ENCODE assay signal across 10 cellular contexts in genomic region chr9:134375011-134375390, GRCh38. TPM values are rescaled to one million over a fixed set of nuclear protein-coding genes. Genes with fewer than 3 reads are reported as not detected.
DNase-seq lines count a peak whose midpoint lies in the region; ATAC-seq and TF ChIP-seq lines count a peak whose summit lies in the region.
"Had no signal": no experiment of that assay in that cellular context is flagged by ENCODE, and none has a peak within 500 bp of the region (broad histone marks: within the 10 kb centered on the region; RNA-seq: fewer than 3 reads in every experiment).

No MANE protein-coding gene starts in this region.

- H3K23me2 ChIP-seq in H9 (ENCODE audit: insufficient read length, low read depth, low read length, poor library complexity, severe bottlenecking): no peaks in the 10 kb centered on the region

- H3K27ac Mint-ChIP-seq in H9 (peak overlapping the region; percentile 13 to 89 (median 65); a peak in 4 of 7 replicates), chondrocyte (ENCODE audit: unreplicated experiment) (peak overlapping the region; percentile 60)
- no peak overlapping the region for H3K27ac Mint-ChIP-seq in activated CD8-positive, alpha-beta T cell treated with anti-CD3 and anti-CD28 coated beads for 36 hours
- H3K27ac Mint-ChIP-seq: activated CD4-positive, alpha-beta memory T cell treated with anti-CD3 and anti-CD28 coated beads for 36 hours had no signal

- H3K4me3 Mint-ChIP-seq in H9 (no peak overlapping the region), chondrocyte (ENCODE audit: unreplicated experiment) (peak overlapping the region; percentile 13)
- H3K4me3 Mint-ChIP-seq in activated CD8-positive, alpha-beta T cell treated with anti-CD3 and anti-CD28 coated beads for 36 hours: no peak overlapping the region
- H3K4me3 Mint-ChIP-seq: activated CD4-positive, alpha-beta memory T cell treated with anti-CD3 and anti-CD28 coated beads for 36 hours had no signal

- H3K9me3 Mint-ChIP-seq in H9 (no peaks in the 10 kb centered on the region), chondrocyte (ENCODE audit: low read depth) (no peaks in the 10 kb centered on the region)
- H3K9me3 Mint-ChIP-seq in activated CD8-positive, alpha-beta T cell treated with anti-CD3 and anti-CD28 coated beads for 36 hours: no peaks in the 10 kb centered on the region
- H3K9me3 Mint-ChIP-seq: activated CD4-positive, alpha-beta memory T cell treated with anti-CD3 and anti-CD28 coated beads for 36 hours had no signal

- H3K14ac ChIP-seq in H9 (ENCODE audit: insufficient read depth, low read length): no peak overlapping the region

- no peaks in the 10 kb centered on the region; the same call in 1 of the 2 replicates for H3K79me2 ChIP-seq in H9 (ENCODE audit: insufficient read depth, low read length)

- no peak overlapping the region for H4K5ac ChIP-seq in H9 (ENCODE audit: insufficient read length, low read depth, low read length)

- no peak overlapping the region for H3K4me2 ChIP-seq in H9 (ENCODE audit: insufficient read depth, insufficient read length, low read length)

- no peak overlapping the region for H3K27ac ChIP-seq in H9 (ENCODE audit: insufficient read length, low read depth, low read length)

- no peaks in the 10 kb centered on the region for H3K79me1 ChIP-seq in H9 (ENCODE audit: insufficient read depth, low read depth, low read length, poor library complexity, severe bottlenecking)

- no peaks in the 10 kb centered on the region for H3K27me3 Mint-ChIP-seq in H9 (ENCODE audit: low read depth)
- no peaks in the 10 kb centered on the region for H3K27me3 Mint-ChIP-seq in chondrocyte (ENCODE audit: low read depth)
- H3K27me3 Mint-ChIP-seq in activated CD8-positive, alpha-beta T cell treated with anti-CD3 and anti-CD28 coated beads for 36 hours: no peaks in the 10 kb centered on the region
- H3K27me3 Mint-ChIP-seq: activated CD4-positive, alpha-beta memory T cell treated with anti-CD3 and anti-CD28 coated beads for 36 hours had no signal

- H3K4me1 Mint-ChIP-seq in H9 (peaks cover 2 to 19% of the 10 kb centered on the region in 2 experiments; a peak in 3 of 4 replicates), chondrocyte (ENCODE audit: low read depth) (peaks cover 56% of the 10 kb centered on the region)
- no peaks in the 10 kb centered on the region for H3K4me1 Mint-ChIP-seq in activated CD8-positive, alpha-beta T cell treated with anti-CD3 and anti-CD28 coated beads for 36 hours (ENCODE audit: low read depth)

- no peak overlapping the region for H2BK15ac ChIP-seq in H9 (ENCODE audit: low read depth, low read length)

- no peak overlapping the region for H3K9ac ChIP-seq in H9 (ENCODE audit: extremely low read depth, insufficient read length, low read length)

- no peaks in the 10 kb centered on the region; a peak in 1 of 7 replicates for H3K36me3 Mint-ChIP-seq in H9 (ENCODE audit: insufficient read depth in 1 of 3, low read depth in 3 of 3)
- H3K36me3 Mint-ChIP-seq in chondrocyte (ENCODE audit: low read depth): no peaks in the 10 kb centered on the region
- no peaks in the 10 kb centered on the region for H3K36me3 Mint-ChIP-seq in activated CD8-positive, alpha-beta T cell treated with anti-CD3 and anti-CD28 coated beads for 36 hours (ENCODE audit: low read depth)
- H3K36me3 Mint-ChIP-seq: activated CD4-positive, alpha-beta memory T cell treated with anti-CD3 and anti-CD28 coated beads for 36 hours had no signal

- H3K23ac ChIP-seq in H9 (ENCODE audit: insufficient read length, low read depth, low read length): no peak overlapping the region

- no peak overlapping the region for H2BK12ac ChIP-seq in H9 (ENCODE audit: insufficient read length, low read depth, low read length)

- H2BK5ac ChIP-seq in H9 (ENCODE audit: insufficient read length, low read length): no peak overlapping the region

- intact Hi-C loops in activated CD8-positive, alpha-beta T cell treated with anti-CD3 and anti-CD28 coated beads for 36 hours (cut with micrococcal nuclease): loop anchor here (5.0 kb wide), 1 partner anchor 62 kb away; no protein-coding TSS in a partner anchor

- TF ChIP-seq CTCF in H9 (conservative IDR thresholded peaks at IDR 0.05): no peak
- TF ChIP-seq CTCF in chondrocyte (IDR thresholded peaks at IDR 0.05): no peak
- TF ChIP-seq CTCF in activated CD8-positive, alpha-beta T cell treated with anti-CD3 and anti-CD28 coated beads for 36 hours (IDR thresholded peaks at IDR 0.05): no peak

- no peak overlapping the region for H3K56ac ChIP-seq in H9 (ENCODE audit: insufficient read length, low read depth, low read length)

- H2AK5ac ChIP-seq in H9 (ENCODE audit: insufficient read length, low read length): no peak overlapping the region

- CTCF ChIA-PET in activated CD8-positive, alpha-beta T cell treated with anti-CD3 and anti-CD28 coated beads for 36 hours (lab: Charles Lee): interaction anchor here (1.0 to 1.1 kb wide), 2 partner anchors 10 to 68 kb away, joined by 3 to 4 read pairs; no protein-coding TSS in a partner anchor

- H3K4me1 ChIP-seq in H9 (ENCODE audit: insufficient read depth, low read length): no peaks in the 10 kb centered on the region

- H2BK20ac ChIP-seq in H9 (ENCODE audit: low read depth, low read length, poor library complexity, severe bottlenecking): no peak overlapping the region

- POLR2A ChIA-PET in activated CD8-positive, alpha-beta T cell treated with anti-CD3 and anti-CD28 coated beads for 36 hours (lab: Charles Lee): interaction anchor here (1.6 kb wide), 1 partner anchor 43 kb away, joined by 4 read pairs; no protein-coding TSS in a partner anchor

- no peak overlapping the region for H3K18ac ChIP-seq in H9 (ENCODE audit: insufficient read length, low read depth, low read length)

- no peaks in the 10 kb centered on the region for H3K9me3 ChIP-seq in H9 (ENCODE audit: control insufficient read depth, low read depth, low read length)

- H4K20me1 ChIP-seq in H9 (ENCODE audit: control insufficient read depth, insufficient read depth, insufficient read length): peaks cover 2% of the 10 kb centered on the region

- no peak overlapping the region for H2BK120ac ChIP-seq in H9 (ENCODE audit: low read depth, low read length, poor library complexity, severe bottlenecking)

- ATAC-seq in left lobe of liver: peak; percentile 5
- no peak for ATAC-seq in activated CD8-positive, alpha-beta T cell treated with anti-CD3 and anti-CD28 coated beads for 36 hours
- ATAC-seq in HG03025 (IDR thresholded peaks at IDR 0.05; ENCODE audit: low FRiP score, unreplicated experiment): no peak

- H4K91ac ChIP-seq in H9 (ENCODE audit: insufficient read length, low read depth, low read length): no peak overlapping the region

- no CpG with 5 or more reads among the region's 6 CpGs for WGBS in H9 (ENCODE audit: extremely low coverage, insufficient read length, low lambda C conversion rate)

- H4K8ac ChIP-seq in H9 (replicated peaks; ENCODE audit: insufficient read length, low read depth, low read length): no peak overlapping the region

- DNase-seq in H9: no peak
- DNase-seq in chondrocyte (ENCODE audit: low spot score): no peak
- DNase-seq in left lobe of liver (ENCODE audit: low spot score): peak; percentile 86
- peak; percentile 13 for DNase-seq in smooth muscle cell of the brain vasculature (ENCODE audit: low read depth, low spot score)
- no peak for DNase-seq in HK-2 (ENCODE audit: unreplicated experiment)
- DNase-seq in activated CD8-positive, alpha-beta T cell treated with anti-CD3 and anti-CD28 coated beads for 36 hours: no peak
- no peak for DNase-seq in SKM-1 treated with dmso at 0.1 percent for 144 hours (lab: John Stamatoyannopoulos, UW; ENCODE audit: unreplicated experiment)
- DNase-seq: activated CD4-positive, alpha-beta memory T cell treated with anti-CD3 and anti-CD28 coated beads for 36 hours; effector CD8-positive, alpha-beta T cell had no signal

- no peak overlapping the region for H2AFZ ChIP-seq in H9 (ENCODE audit: low read length)

- no peak overlapping the region for H3K4ac ChIP-seq in H9 (ENCODE audit: low read depth, low read length)

- no peaks in the 10 kb centered on the region for H3K27me3 ChIP-seq in H9 (ENCODE audit: insufficient read depth, low read length)

- H3T11ph ChIP-seq in H9 (ENCODE audit: low read length): no peak overlapping the region

RNA-seq across cellular contexts. Expression of gene RXRA, which starts 48.7 kb away (rescaled TPM):
- total RNA-seq in H9 (2021) (29.9 and 30.1 TPM in 2 replicates), chondrocyte (27.3 to 28.2 TPM (median 27.9 TPM) in 3 replicates), left lobe of liver (163 TPM)
- total RNA-seq in activated CD8-positive, alpha-beta T cell treated with anti-CD3 and anti-CD28 coated beads for 36 hours: 10 to 100 TPM; 23.2 to 23.8 TPM

Comparison
In these comparisons a context has a peak if more than half of its experiments do, and no peak if none do; other contexts are left out.
1. DNase-seq: peak in left lobe of liver (single experiment) and smooth muscle cell of the brain vasculature (single experiment); none in H9 (single experiment), chondrocyte (single experiment), HK-2 (single experiment), activated CD8-positive, alpha-beta T cell treated with anti-CD3 and anti-CD28 coated beads for 36 hours (single experiment) and SKM-1 treated with dmso at 0.1 percent for 144 hours (single experiment).